In genomic region chr13:73039201-73040108, GRCh38 we compare ENCODE assay signal across 15 cellular contexts. TPM values are rescaled to one million over a fixed set of nuclear protein-coding genes. Genes with fewer than 3 reads are reported as not detected.
A peak's percentile ranks its signal among the peaks of the same experiment; 100 is the strongest.
DNase-seq lines count a peak whose midpoint lies in the region; TF ChIP-seq lines count a peak whose summit lies in the region.
"Had no signal": no experiment of that assay in that cellular context is flagged by ENCODE, and none has a peak within 500 bp of the region (broad histone marks: within the 10 kb centered on the region; RNA-seq: fewer than 3 reads in every experiment).

No MANE protein-coding gene starts in this region.

- intact Hi-C loops in transverse colon (cut with DNase I; ENCODE audit: low total_unique reads), result no loop called here

- DNase-seq in SIG-M5 treated with dmso at 0.1 percent for 504 hours (lab: John Stamatoyannopoulos, UW; ENCODE audit: unreplicated experiment) (peak; percentile 60), SIG-M5 (lab: John Stamatoyannopoulos, UW) (no peak), NCI-H69 (lab: John Stamatoyannopoulos, UW) (peak; percentile 59), endodermal cell (peak; percentile 66), transverse colon (no peak), right atrium auricular region (ENCODE audit: low spot score) (no peak), MG63 (no peak), UCSD-AML1 (lab: John Stamatoyannopoulos, UW; ENCODE audit: unreplicated experiment) (no peak)
- DNase-seq: CD4-positive, CD25-positive, alpha-beta regulatory T cell; cerebellar nuclear complex; NCI-H1436 treated with DMSO at 0.1 percent for 48 hours; right cardiac atrium; stomach; T-helper 17 cell; uterus had no signal

- TF ChIP-seq CTCF in endodermal cell (conservative IDR thresholded peaks at IDR 0.05) (peak; percentile 30), transverse colon (IDR thresholded peaks at IDR 0.05) (no peak), right atrium auricular region (IDR thresholded peaks at IDR 0.05) (no peak)

- no peak overlapping the region for H3K27ac ChIP-seq in endodermal cell (ENCODE audit: low read depth, low read length)
- peak overlapping the region; percentile 44 to 79 (median 60) for H3K27ac ChIP-seq in transverse colon
- no peak overlapping the region for H3K27ac ChIP-seq in right atrium auricular region
- H3K27ac ChIP-seq: uterus had no signal

- H3K4me3 Mint-ChIP-seq in endodermal cell, result no peak overlapping the region
- H3K4me3 Mint-ChIP-seq: CD4-positive, CD25-positive, alpha-beta regulatory T cell; T-helper 17 cell had no signal

- no peaks in the 10 kb centered on the region for H3K36me3 ChIP-seq in endodermal cell (ENCODE audit: control insufficient read depth, insufficient read depth, low read length)
- no peaks in the 10 kb centered on the region for H3K36me3 ChIP-seq in transverse colon
- no peaks in the 10 kb centered on the region for H3K36me3 ChIP-seq in right atrium auricular region
- H3K36me3 ChIP-seq in MG63, result no peaks in the 10 kb centered on the region
- H3K36me3 ChIP-seq: stomach, uterus had no signal

- no peaks in the 10 kb centered on the region for H3K36me3 Mint-ChIP-seq in endodermal cell (ENCODE audit: low read depth)
- H3K36me3 Mint-ChIP-seq: CD4-positive, CD25-positive, alpha-beta regulatory T cell had no signal

- in situ Hi-C loops in transverse colon (cut with MboI; ENCODE audit: low pct_ligation_motif_present in 1 of 4, low pct_unique_long_range_greater_than_20kb in 1 of 4, low sequenced_read_pairs in 3 of 4), result no loop called here

- TF ChIP-seq EP300 in transverse colon (IDR thresholded peaks at IDR 0.05; ENCODE audit: low read depth), result no peak

- WGBS in endodermal cell (ENCODE audit: insufficient coverage in 1 of 2, insufficient read length in 1 of 2), 2 experiments, result 53 to 86% methylated on average over 1 of the region's 2 CpGs
- WGBS in transverse colon (ENCODE audit: low coverage in 1 of 2), 2 donors, result 67 to 86% methylated on average over 1 to 2 of the region's 2 CpGs

- H3K9me3 ChIP-seq in endodermal cell (ENCODE audit: control insufficient read depth, low read length) (no peaks in the 10 kb centered on the region), transverse colon (no peaks in the 10 kb centered on the region), right atrium auricular region (no peaks in the 10 kb centered on the region), MG63 (no peaks in the 10 kb centered on the region)
- H3K9me3 ChIP-seq: stomach, uterus had no signal

- no peak for TF ChIP-seq POLR2A in transverse colon (IDR thresholded peaks at IDR 0.05)

- H3K27me3 ChIP-seq in endodermal cell (ENCODE audit: control insufficient read depth, insufficient read depth, low read length, poor library complexity, severe bottlenecking) (no peaks in the 10 kb centered on the region), transverse colon (no peaks in the 10 kb centered on the region), right atrium auricular region (no peaks in the 10 kb centered on the region), MG63 (no peaks in the 10 kb centered on the region)
- H3K27me3 ChIP-seq: stomach, uterus had no signal

- peaks cover 52% of the 10 kb centered on the region for H3K4me1 Mint-ChIP-seq in endodermal cell
- H3K4me1 Mint-ChIP-seq: CD4-positive, CD25-positive, alpha-beta regulatory T cell; T-helper 17 cell had no signal

- no peaks in the 10 kb centered on the region for H3K27me3 Mint-ChIP-seq in endodermal cell (ENCODE audit: insufficient read depth)
- H3K27me3 Mint-ChIP-seq: T-helper 17 cell had no signal

- peak overlapping the region; percentile 84 for H3K27ac Mint-ChIP-seq in endodermal cell
- H3K27ac Mint-ChIP-seq: CD4-positive, CD25-positive, alpha-beta regulatory T cell; T-helper 17 cell had no signal

- H3K9me3 Mint-ChIP-seq in endodermal cell, result peaks cover 2% of the 10 kb centered on the region
- H3K9me3 Mint-ChIP-seq: CD4-positive, CD25-positive, alpha-beta regulatory T cell had no signal

- H3K4me1 ChIP-seq in endodermal cell (ENCODE audit: control insufficient read depth, insufficient read depth, low read length) (peaks cover 26% of the 10 kb centered on the region), transverse colon (peaks cover 5 to 24% (median 10%) of the 10 kb centered on the region in 4 donors), right atrium auricular region (no peaks in the 10 kb centered on the region)
- H3K4me1 ChIP-seq: uterus had no signal

- H3K4me3 ChIP-seq in endodermal cell (ENCODE audit: low read length) (peak overlapping the region; percentile 41), transverse colon (no peak overlapping the region), right atrium auricular region (no peak overlapping the region), MG63 (no peak overlapping the region)
- H3K4me3 ChIP-seq: stomach, uterus had no signal

- H3K9ac ChIP-seq in endodermal cell (ENCODE audit: extremely low read depth, low read length, poor library complexity, severe bottlenecking), result no peak overlapping the region

RNA-seq across cellular contexts. Expression of gene KLF5, which starts 19.4 kb away (rescaled TPM):
- total RNA-seq in endodermal cell (10 to 100 TPM; 39.6 to 41.1 TPM), transverse colon (100 to 1,000 TPM; 192 to 334 (median 270) TPM), right atrium auricular region (1 to 10 TPM; 1.7 to 2.8 TPM)
- 6.3 TPM for polyA plus RNA-seq in endodermal cell (2013, experiment 1 of 2)
- polyA plus RNA-seq in endodermal cell (2013, experiment 2 of 2), result 7.4 TPM
- total RNA-seq in MG63 (2014; rRNA removed; shearing (Covaris generic); ENCODE audit: low replicate concordance), result 2.6 and 4.4 TPM in 2 replicates

Comparison
In these comparisons a context has a peak if more than half of its experiments do, and no peak if none do; other contexts are left out.
1. DNase-seq: peak in SIG-M5 treated with dmso at 0.1 percent for 504 hours (single experiment), NCI-H69 (single experiment) and endodermal cell (single experiment); none in SIG-M5 (single experiment), transverse colon (single experiment), right atrium auricular region (single experiment), MG63 (single experiment) and UCSD-AML1 (single experiment).
2. H3K27ac ChIP-seq: peak in transverse colon (4 of 4); none in endodermal cell (single experiment) and right atrium auricular region (0 of 2).
3. RNA of gene KLF5, which starts 19.4 kb away (total RNA-seq): 192 to 334 TPM in transverse colon; 39.6 to 41.1 TPM in endodermal cell, 2.6 to 4.4 TPM in MG63 and 1.7 to 2.8 TPM in right atrium auricular region; every median in the first group is over 4 times any median in the second.